In genomic region chr6:33028220-33028849, GRCh38 we compare ENCODE assay signal across 14 cellular contexts. TPM values are rescaled to one million over a fixed set of nuclear protein-coding genes. Genes with fewer than 3 reads are reported as not detected.
DNase-seq lines count a peak whose midpoint lies in the region; ATAC-seq and TF ChIP-seq lines count a peak whose summit lies in the region.
"Had no signal": no experiment of that assay in that cellular context is flagged by ENCODE, and none has a peak within 500 bp of the region (broad histone marks: within the 10 kb centered on the region; RNA-seq: fewer than 3 reads in every experiment).

No MANE protein-coding gene starts in this region.

- peaks cover 44% of the 10 kb centered on the region for H3K4me1 ChIP-seq in BLaER1
- peaks cover 19% of the 10 kb centered on the region for H3K4me1 ChIP-seq in lower lobe of right lung
- H3K4me1 ChIP-seq: BE2C had no signal

- H3K4me3 ChIP-seq in BLaER1 = no peak overlapping the region
- no peak overlapping the region for H3K4me3 ChIP-seq in lower lobe of right lung
- no peak overlapping the region for H3K4me3 ChIP-seq in dorsolateral prefrontal cortex
- H3K4me3 ChIP-seq: pancreas, SK-N-MC had no signal

- H3K9me3 ChIP-seq in BLaER1 = no peaks in the 10 kb centered on the region
- no peaks in the 10 kb centered on the region for H3K9me3 ChIP-seq in lower lobe of right lung
- H3K9me3 ChIP-seq: BE2C, pancreas had no signal

- peak overlapping the region; percentile 48 for H3K9ac ChIP-seq in BLaER1

- TF ChIP-seq CTCF in lower lobe of right lung (IDR thresholded peaks at IDR 0.05) (no peak), dorsolateral prefrontal cortex (IDR thresholded peaks at IDR 0.05 in 54 of 56, conservative IDR thresholded peaks at IDR 0.05 in 2 of 56; ENCODE audit: low read depth in 1 of 56, partially characterized antibody in 56 of 56) (no peak)

- H3K4me2 ChIP-seq in BLaER1 = peak overlapping the region; percentile 70

- DNase-seq in OCI-M1 (lab: John Stamatoyannopoulos, UW) (peak; percentile 45), lower lobe of right lung (no peak), HuH-7 (ENCODE audit: low spot score) (no peak), dorsolateral prefrontal cortex (no peak), COLO668 (lab: John Stamatoyannopoulos, UW; ENCODE audit: unreplicated experiment) (no peak)
- DNase-seq in activated CD4-positive, alpha-beta T cell treated with anti-CD3 and anti-CD28 coated beads, Interleukin-2, amount 50 U/mL, for 1 hour = no peak
- DNase-seq: BE2C, HFFc6, NCI-H526, pancreas had no signal

- H3K36me3 ChIP-seq in BLaER1 (no peaks in the 10 kb centered on the region), lower lobe of right lung (no peaks in the 10 kb centered on the region)
- H3K36me3 ChIP-seq: BE2C, pancreas had no signal

- peak; percentile 14 for ATAC-seq in GM18517 (IDR thresholded peaks at IDR 0.05; ENCODE audit: unreplicated experiment)
- ATAC-seq in lower lobe of right lung = peak; percentile 21 to 23

- H3K27me3 ChIP-seq in BLaER1 = no peaks in the 10 kb centered on the region
- H3K27me3 ChIP-seq in lower lobe of right lung (ENCODE audit: low read depth) = no peaks in the 10 kb centered on the region
- H3K27me3 ChIP-seq in dorsolateral prefrontal cortex = peaks cover 0 to 6% (median 0%) of the 10 kb centered on the region in 45 donors
- H3K27me3 ChIP-seq: pancreas had no signal

- H3K27ac ChIP-seq in BLaER1 (peak overlapping the region; percentile 93), lower lobe of right lung (peak overlapping the region; percentile 90), dorsolateral prefrontal cortex (peak overlapping the region in 15 of 59 donors; percentile 7 to 61 (median 44))
- H3K27ac ChIP-seq: SK-N-MC had no signal

- intact Hi-C loops in lower lobe of right lung (cut with DNase I) = no loop called here
- intact Hi-C loops in dorsolateral prefrontal cortex (cut with DNase I) = no loop called here

- no peaks in the 10 kb centered on the region for H4K20me1 ChIP-seq in BLaER1

RNA-seq across cellular contexts. Expression of gene HLA-DOA, which starts 18.9 kb away (rescaled TPM):
- total RNA-seq in lower lobe of right lung = 31.2 TPM
- 1 to 10 TPM in 118 of 120 experiments, under 1 TPM in 2; 0.64 to 9.6 (median 3.2) TPM for total RNA-seq in dorsolateral prefrontal cortex
- total RNA-seq: HFFc6, MCF 10A had no signal

RNA-seq across cellular contexts. Expression of gene HLA-DPA1, which starts 45.1 kb away (rescaled TPM):
- total RNA-seq in lower lobe of right lung = 600 TPM
- total RNA-seq in dorsolateral prefrontal cortex = 100 to 1,000 TPM in 2 of 120 experiments, 10 to 100 TPM in 115, 1 to 10 TPM in 3; 5.9 to 107 (median 35.2) TPM
- total RNA-seq: MCF 10A had no signal

RNA-seq across cellular contexts. Expression of gene HLA-DPB1, which starts 47.5 kb away (rescaled TPM):
- total RNA-seq in lower lobe of right lung (483 TPM), dorsolateral prefrontal cortex (10 to 100 TPM; 14.1 to 88.3 (median 30.5) TPM)
- total RNA-seq: MCF 10A had no signal

RNA-seq across cellular contexts. Expression of gene BRD2, which starts 59.9 kb away (rescaled TPM):
- total RNA-seq in lower lobe of right lung (173 TPM), dorsolateral prefrontal cortex (100 to 1,000 TPM; 107 to 197 (median 134) TPM)
